9 cellular contexts compared by ENCODE assay signal in genomic region chr13:42334329-42334706, GRCh38.
DNase-seq lines count a peak whose midpoint lies in the region; ATAC-seq and TF ChIP-seq lines count a peak whose summit lies in the region.
"Had no signal": no experiment of that assay in that cellular context is flagged by ENCODE, and none has a peak within 500 bp of the region (broad histone marks: within the 10 kb centered on the region; RNA-seq: fewer than 3 reads in every experiment).

No MANE protein-coding gene starts in this region.

- CTCF ChIA-PET in activated CD4-positive, alpha-beta T cell treated with anti-CD3 and anti-CD28 coated beads for 36 hours (lab: Charles Lee): interaction anchor here (0.6 to 1.5 kb wide), 20 partner anchors 9 to 261 kb away, joined by 3 to 6 read pairs (median 3); no protein-coding TSS in a partner anchor

- peak overlapping the region; percentile 0 for H2AFZ ChIP-seq in SU-DHL-6 (ENCODE audit: low read depth, low read length, severe bottlenecking)

- peak; percentile 40 for ATAC-seq in activated CD4-positive, alpha-beta T cell treated with anti-CD3 and anti-CD28 coated beads for 36 hours
- peak; percentile 39 for ATAC-seq in HG02798 (IDR thresholded peaks at IDR 0.05; ENCODE audit: poor library complexity, unreplicated experiment)
- peak; percentile 48 for ATAC-seq in stimulated activated memory B cell treated with anti-CD40 and anti-IgM and Interleukin-4, amounts not matched to agents 10 μg/mL and 1 μg/mL and 100 μg/mL, for 72 hours

- peaks cover 35% of the 10 kb centered on the region for H3K4me1 Mint-ChIP-seq in activated CD4-positive, alpha-beta T cell treated with anti-CD3 and anti-CD28 coated beads for 36 hours
- H3K4me1 Mint-ChIP-seq in stimulated activated memory B cell treated with anti-CD40 and anti-IgM and Interleukin-4, amounts not matched to agents 10 μg/mL and 1 μg/mL and 100 μg/mL, for 72 hours: peaks cover 29% of the 10 kb centered on the region

- H3F3A ChIP-seq in SU-DHL-6 (ENCODE audit: insufficient read depth): no peaks in the 10 kb centered on the region

- no peak overlapping the region for H3K4me2 ChIP-seq in SU-DHL-6 (ENCODE audit: low read depth, low read length, poor library complexity, severe bottlenecking)

- no peaks in the 10 kb centered on the region for H3K27me3 Mint-ChIP-seq in activated CD4-positive, alpha-beta T cell treated with anti-CD3 and anti-CD28 coated beads for 36 hours
- no peaks in the 10 kb centered on the region for H3K27me3 Mint-ChIP-seq in stimulated activated memory B cell treated with anti-CD40 and anti-IgM and Interleukin-4, amounts not matched to agents 10 μg/mL and 1 μg/mL and 100 μg/mL, for 72 hours
- H3K27me3 Mint-ChIP-seq: B cell had no signal

- H3K9me3 ChIP-seq in SU-DHL-6 (ENCODE audit: insufficient read depth, low read length): no peaks in the 10 kb centered on the region

- no peaks in the 10 kb centered on the region for H3K9me3 Mint-ChIP-seq in activated CD4-positive, alpha-beta T cell treated with anti-CD3 and anti-CD28 coated beads for 36 hours (ENCODE audit: low read depth)
- H3K9me3 Mint-ChIP-seq in stimulated activated memory B cell treated with anti-CD40 and anti-IgM and Interleukin-4, amounts not matched to agents 10 μg/mL and 1 μg/mL and 100 μg/mL, for 72 hours: no peaks in the 10 kb centered on the region

- no peak overlapping the region for H3K4me3 ChIP-seq in SU-DHL-6 (ENCODE audit: insufficient read depth, low read length, poor library complexity, severe bottlenecking)

- no peaks in the 10 kb centered on the region for H3K27me3 ChIP-seq in SU-DHL-6 (ENCODE audit: low read length)

- no peaks in the 10 kb centered on the region for H3K79me2 ChIP-seq in SU-DHL-6 (ENCODE audit: insufficient read depth, low read length)

- H3K9ac ChIP-seq in SU-DHL-6 (ENCODE audit: low read length): no peak overlapping the region

- intact Hi-C loops in activated CD4-positive, alpha-beta T cell treated with anti-CD3 and anti-CD28 coated beads for 36 hours (cut with DNase I, micrococcal nuclease): loop anchor here (1.0 to 5.0 kb wide), 6 partner anchors 73 to 260 kb away; partner anchors contain the start of gene TNFSF11 (in 1 of the 2)

- H3K36me3 ChIP-seq in SU-DHL-6 (ENCODE audit: low read length): no peaks in the 10 kb centered on the region

- TF ChIP-seq CTCF in SU-DHL-6 (IDR thresholded peaks at IDR 0.05; ENCODE audit: insufficient read depth, low read length, poor library complexity, severe bottlenecking) (no peak), GM20000 (IDR thresholded peaks at IDR 0.05; ENCODE audit: extremely low read depth, missing control alignments) (no peak)

- peak; percentile 22 for DNase-seq in activated CD4-positive, alpha-beta T cell treated with anti-CD3 and anti-CD28 coated beads for 36 hours
- no peak for DNase-seq in activated CD4-positive, alpha-beta T cell treated with anti-CD3 and anti-CD28 coated beads, Interleukin-2, amount 50 U/mL, for 1 hour
- DNase-seq in H4 (ENCODE audit: low spot score) (no peak), amniotic stem cell (lab: John Stamatoyannopoulos, UW) (no peak), GM20000 (ENCODE audit: low spot score) (no peak)

- no peaks in the 10 kb centered on the region for H3K36me3 Mint-ChIP-seq in activated CD4-positive, alpha-beta T cell treated with anti-CD3 and anti-CD28 coated beads for 36 hours (ENCODE audit: low read depth)
- no peaks in the 10 kb centered on the region for H3K36me3 Mint-ChIP-seq in stimulated activated memory B cell treated with anti-CD40 and anti-IgM and Interleukin-4, amounts not matched to agents 10 μg/mL and 1 μg/mL and 100 μg/mL, for 72 hours

- POLR2A ChIA-PET in activated CD4-positive, alpha-beta T cell treated with anti-CD3 and anti-CD28 coated beads for 36 hours (lab: Charles Lee): interaction anchor here (0.8 to 1.5 kb wide), 4 partner anchors 15 to 62 kb away, joined by 3 to 6 read pairs (median 4); no protein-coding TSS in a partner anchor

- no peaks in the 10 kb centered on the region for H4K20me1 ChIP-seq in SU-DHL-6 (ENCODE audit: low read depth, low read length)

- no peak overlapping the region for H3K4me3 Mint-ChIP-seq in activated CD4-positive, alpha-beta T cell treated with anti-CD3 and anti-CD28 coated beads for 36 hours
- H3K4me3 Mint-ChIP-seq in stimulated activated memory B cell treated with anti-CD40 and anti-IgM and Interleukin-4, amounts not matched to agents 10 μg/mL and 1 μg/mL and 100 μg/mL, for 72 hours: no peak overlapping the region
- H3K4me3 Mint-ChIP-seq: B cell had no signal

- peak overlapping the region; percentile 76 for H3K27ac Mint-ChIP-seq in activated CD4-positive, alpha-beta T cell treated with anti-CD3 and anti-CD28 coated beads for 36 hours
- H3K27ac Mint-ChIP-seq in stimulated activated memory B cell treated with anti-CD40 and anti-IgM and Interleukin-4, amounts not matched to agents 10 μg/mL and 1 μg/mL and 100 μg/mL, for 72 hours: peak overlapping the region; percentile 74
- H3K27ac Mint-ChIP-seq: B cell had no signal

- H3K27ac ChIP-seq in SU-DHL-6 (ENCODE audit: low read depth, low read length): no peak overlapping the region

- H3K9me2 ChIP-seq in SU-DHL-6 (replicated peaks; ENCODE audit: insufficient read depth, low read length): no peaks in the 10 kb centered on the region
